In the genomic region with DNA sequence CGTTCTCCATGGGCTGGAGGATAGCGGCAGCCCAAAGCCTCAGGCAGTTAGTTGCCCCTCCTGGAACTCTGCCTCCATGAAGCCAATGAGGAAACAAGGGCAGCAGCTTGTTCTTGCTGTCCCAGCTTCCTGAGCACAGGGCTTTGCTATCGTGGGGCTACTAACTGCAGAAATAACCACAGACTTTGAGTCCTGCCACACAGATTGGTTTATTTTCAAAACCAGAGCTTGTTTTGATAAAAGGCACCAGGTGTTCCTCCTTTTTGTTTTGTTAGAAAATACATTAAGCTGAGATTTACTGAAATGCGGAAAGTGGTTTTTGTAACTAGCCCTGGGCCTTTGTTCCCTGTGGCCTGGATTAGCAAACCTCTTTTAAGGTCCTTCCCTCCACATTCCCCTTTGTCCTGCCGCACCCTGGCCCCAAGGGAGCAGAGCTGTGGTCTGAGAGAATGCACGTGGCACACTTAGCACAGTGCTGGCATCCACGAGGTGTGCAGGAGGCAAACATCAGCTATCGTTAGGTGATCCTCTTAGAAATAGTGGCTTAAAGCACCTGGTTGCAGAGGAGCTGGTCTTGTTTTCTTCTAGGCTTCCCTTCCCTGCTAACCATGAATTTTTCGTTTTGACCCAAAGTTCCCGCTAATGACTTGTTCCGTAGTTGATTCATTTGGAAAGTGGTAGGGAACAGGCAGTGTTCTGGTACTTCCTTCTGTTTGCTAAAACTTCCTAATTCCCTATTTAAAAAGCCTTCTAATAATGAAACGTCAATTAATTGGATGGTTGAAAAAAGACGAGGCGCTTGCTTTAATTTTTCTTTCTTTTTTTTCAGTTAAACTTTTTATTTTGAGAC, we compare ENCODE assay signal across 1 cellular context.
TF ChIP-seq lines count a peak whose summit lies in the region.

No MANE protein-coding gene starts in this region.

TF ChIP-seq in HepG2, 621 proteins besides CTCF, POLR2A, EP300 and RAD21 (continued from another document):
- TF ChIP-seq HCFC1 (IDR thresholded peaks at IDR 0.05; ENCODE audit: low read depth, low read length) = no peak
